Comparison of ENCODE assay signal across 13 cellular contexts in genomic region chr17:20922128-20922670, GRCh38.
DNase-seq lines count a peak whose midpoint lies in the region; ATAC-seq and TF ChIP-seq lines count a peak whose summit lies in the region.
"Had no signal": no experiment of that assay in that cellular context is flagged by ENCODE, and none has a peak within 500 bp of the region (broad histone marks: within the 10 kb centered on the region; RNA-seq: fewer than 3 reads in every experiment).

No MANE protein-coding gene starts in this region.

- intact Hi-C loops in left cardiac atrium (cut with DNase I) (no loop called here), natural killer cell (cut with micrococcal nuclease) (no loop called here)

- H3K9me3 Mint-ChIP-seq in natural killer cell: no peaks in the 10 kb centered on the region

- peak; percentile 14 for DNase-seq in HPDE6-E6E7 (ENCODE audit: extremely low spot score)
- peak; percentile 58 for DNase-seq in astrocyte of the spinal cord (ENCODE audit: low read depth, low spot score)
- peak; percentile 48 for DNase-seq in left cardiac atrium
- peak; percentile 33 for DNase-seq in stromal cell of bone marrow (ENCODE audit: low read depth)
- DNase-seq in inferior parietal cortex (ENCODE audit: extremely low spot score): no peak
- DNase-seq in natural killer cell: no peak
- no peak for DNase-seq in activated CD8-positive, alpha-beta memory T cell treated with anti-CD3 and anti-CD28 coated beads, Interleukin-2, amount 50 U/mL, for 4 hours
- DNase-seq in activated gamma-delta T cell (lab: John Stamatoyannopoulos, UW): no peak
- DNase-seq: DMS153; effector memory CD4-positive, alpha-beta T cell; NCI-H1105; stimulated activated naive CD4-positive, alpha-beta T cell had no signal

- H3K4me1 Mint-ChIP-seq in natural killer cell: no peaks in the 10 kb centered on the region

- H3K4me3 ChIP-seq in astrocyte of the spinal cord (ENCODE audit: low read depth, low read length): no peak overlapping the region

- no peak overlapping the region for H3K27ac Mint-ChIP-seq in natural killer cell
- H3K27ac Mint-ChIP-seq: T-helper 1 cell treated with Interleukin-12 subunit alpha and Interleukin-12 subunit beta and Interleukin-4 antibody, amounts not matched to agents 30 μg/mL and 1 μg/mL, for 36 hours had no signal

- in situ Hi-C loops in astrocyte of the spinal cord (cut with HindIII; ENCODE audit: low sequenced_read_pairs): no loop called here

- H3K36me3 Mint-ChIP-seq in natural killer cell: no peaks in the 10 kb centered on the region

- TF ChIP-seq CTCF in astrocyte of the spinal cord (IDR thresholded peaks at IDR 0.05; ENCODE audit: low read depth, low read length): no peak
- no peak for TF ChIP-seq CTCF in natural killer cell (IDR thresholded peaks at IDR 0.05)

- peak in 1 of 2 donors; percentile 76 for ATAC-seq in left cardiac atrium
- ATAC-seq in natural killer cell: no peak

- no peak overlapping the region for H3K4me3 Mint-ChIP-seq in natural killer cell
- H3K4me3 Mint-ChIP-seq: T-helper 1 cell treated with Interleukin-12 subunit alpha and Interleukin-12 subunit beta and Interleukin-4 antibody, amounts not matched to agents 30 μg/mL and 1 μg/mL, for 36 hours had no signal

- peaks cover 19 to 22% of the 10 kb centered on the region in 2 donors for H3K27me3 Mint-ChIP-seq in natural killer cell (ENCODE audit: low read depth in 2 of 2)

Comparison
In these comparisons a context has a peak if more than half of its experiments do, and no peak if none do; other contexts are left out.
1. DNase-seq: peak in HPDE6-E6E7 (single experiment), astrocyte of the spinal cord (single experiment), left cardiac atrium (single experiment) and stromal cell of bone marrow (single experiment); none in inferior parietal cortex (single experiment), natural killer cell (single experiment), activated CD8-positive, alpha-beta memory T cell treated with anti-CD3 and anti-CD28 coated beads, Interleukin-2, amount 50 U/mL, for 4 hours (single experiment) and activated gamma-delta T cell (single experiment).